ENCODE assay signal across 11 cellular contexts in the genomic region with DNA sequence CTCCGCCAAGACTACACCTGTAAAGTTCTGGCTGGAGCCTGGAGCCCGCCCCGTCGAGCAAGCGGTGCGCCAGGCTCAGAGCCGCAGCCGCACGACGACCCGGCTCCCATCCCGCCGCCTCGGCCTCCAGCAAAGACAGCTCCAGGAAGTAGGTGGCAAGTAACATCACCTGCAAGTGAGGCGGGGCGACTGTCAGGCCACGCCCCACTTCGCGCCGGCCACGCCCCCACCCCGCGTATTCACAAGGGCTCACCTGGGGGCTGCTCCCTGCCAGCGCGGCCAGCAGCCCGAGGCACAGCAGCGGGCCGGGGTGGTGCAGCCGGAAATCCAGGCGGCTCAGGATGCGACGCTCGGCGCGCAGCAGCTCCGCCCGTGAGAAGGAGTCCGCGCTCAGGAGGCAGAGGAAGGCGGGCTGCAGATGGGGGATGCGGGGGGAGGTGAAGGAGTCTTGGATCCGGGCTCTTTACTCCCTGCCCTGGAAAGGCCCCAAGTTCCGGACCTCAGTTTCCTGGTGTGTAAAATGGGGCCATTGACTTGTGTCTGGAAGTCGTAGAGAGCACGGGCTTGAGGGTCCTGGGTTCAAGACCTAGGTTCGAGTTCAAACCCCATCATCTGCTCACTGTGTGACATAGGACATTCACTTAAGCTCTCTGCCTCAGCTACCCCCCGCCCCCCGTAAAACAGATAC. TPM values are rescaled to one million over a fixed set of nuclear protein-coding genes. Genes with fewer than 3 reads are reported as not detected.
DNase-seq lines count a peak whose midpoint lies in the region; ATAC-seq lines count a peak whose summit lies in the region.
"Had no signal": no experiment of that assay in that cellular context is flagged by ENCODE, and none has a peak within 500 bp of the region (broad histone marks: within the 10 kb centered on the region; RNA-seq: fewer than 3 reads in every experiment).

No MANE protein-coding gene starts in this region.

- CTCF ChIA-PET in activated CD8-positive, alpha-beta T cell treated with anti-CD3 and anti-CD28 coated beads, Interleukin-2, amount 10 ng/mL, durations not matched to agents 7 days and 5 days (lab: Charles Lee), result interaction anchor here (1.0 to 1.5 kb wide), 2 partner anchors 78 to 84 kb away, joined by 3 to 4 read pairs; no protein-coding TSS in a partner anchor

- H3K36me3 Mint-ChIP-seq in activated CD8-positive, alpha-beta T cell treated with anti-CD3 and anti-CD28 coated beads, Interleukin-2, amount 10 ng/mL, durations not matched to agents 7 days and 5 days (ENCODE audit: low read depth), result peaks cover 3% of the 10 kb centered on the region

- POLR2A ChIA-PET in activated CD8-positive, alpha-beta T cell treated with anti-CD3 and anti-CD28 coated beads, Interleukin-2, amount 10 ng/mL, durations not matched to agents 7 days and 5 days (lab: Charles Lee), result no interaction called here

- ATAC-seq in activated CD8-positive, alpha-beta T cell treated with anti-CD3 and anti-CD28 coated beads, Interleukin-2, amount 10 ng/mL, durations not matched to agents 7 days and 5 days, result peak; percentile 36
- ATAC-seq: natural killer cell treated with Interleukin-12 subunit alpha and Interleukin-12 subunit beta and Interleukin-15 and Interleukin-18, amount 100 ng/mL, for 72 hours had no signal

- H3K27ac Mint-ChIP-seq in activated CD8-positive, alpha-beta T cell treated with anti-CD3 and anti-CD28 coated beads, Interleukin-2, amount 10 ng/mL, durations not matched to agents 7 days and 5 days, result no peak overlapping the region
- H3K27ac Mint-ChIP-seq: natural killer cell treated with Interleukin-12 subunit alpha and Interleukin-12 subunit beta and Interleukin-15 and Interleukin-18, amount 100 ng/mL, for 72 hours had no signal

- peaks cover 54% of the 10 kb centered on the region for H3K27me3 Mint-ChIP-seq in activated CD8-positive, alpha-beta T cell treated with anti-CD3 and anti-CD28 coated beads, Interleukin-2, amount 10 ng/mL, durations not matched to agents 7 days and 5 days (ENCODE audit: low read depth)

- peak; percentile 33 for DNase-seq in stimulated activated CD4-positive, alpha-beta T cell treated with anti-CD3 and anti-CD28 coated beads, Interleukin-1b, Interleukin-23, amount 100 ng/mL, for 48 hours
- DNase-seq in stimulated activated CD4-positive, alpha-beta T cell treated with anti-CD3 and anti-CD28 coated beads, Interleukin-12 subunit alpha, Interleukin-12 subunit beta, amount 100 ng/mL, for 4 hours, result no peak
- DNase-seq in activated CD8-positive, alpha-beta T cell treated with anti-CD3 and anti-CD28 coated beads, Interleukin-2, amount 10 ng/mL, durations not matched to agents 7 days and 5 days, result peak; percentile 42
- DNase-seq in iPS-NIHi11 (ENCODE audit: low spot score) (peak; percentile 88), NCI-H82 treated with DMSO at 0.1 percent for 48 hours (lab: John Stamatoyannopoulos, UW; ENCODE audit: unreplicated experiment) (no peak), NCI-H2107 (lab: John Stamatoyannopoulos, UW) (no peak), retina (no peak), NCI-H1092 treated with DMSO at 0.1 percent for 48 hours (lab: John Stamatoyannopoulos, UW) (no peak)
- DNase-seq: amygdala, NCI-H1048 had no signal

- H3K4me3 Mint-ChIP-seq in activated CD8-positive, alpha-beta T cell treated with anti-CD3 and anti-CD28 coated beads, Interleukin-2, amount 10 ng/mL, durations not matched to agents 7 days and 5 days, result no peak overlapping the region
- H3K4me3 Mint-ChIP-seq: natural killer cell treated with Interleukin-12 subunit alpha and Interleukin-12 subunit beta and Interleukin-15 and Interleukin-18, amount 100 ng/mL, for 72 hours had no signal

- H3K4me1 Mint-ChIP-seq in activated CD8-positive, alpha-beta T cell treated with anti-CD3 and anti-CD28 coated beads, Interleukin-2, amount 10 ng/mL, durations not matched to agents 7 days and 5 days (ENCODE audit: low read depth), result peaks cover 10% of the 10 kb centered on the region

- H3K9me3 Mint-ChIP-seq in activated CD8-positive, alpha-beta T cell treated with anti-CD3 and anti-CD28 coated beads, Interleukin-2, amount 10 ng/mL, durations not matched to agents 7 days and 5 days (ENCODE audit: insufficient read depth), result no peaks in the 10 kb centered on the region

RNA-seq across cellular contexts. Expression of a gene that starts 3.2 kb away (rescaled TPM):
- under 1 TPM; 0.39 to 0.68 TPM for total RNA-seq in activated CD8-positive, alpha-beta T cell treated with anti-CD3 and anti-CD28 coated beads, Interleukin-2, amount 10 ng/mL, durations not matched to agents 7 days and 5 days

RNA-seq across cellular contexts. Expression of a gene that starts 5.1 kb away (rescaled TPM):
- not detected for total RNA-seq in activated CD8-positive, alpha-beta T cell treated with anti-CD3 and anti-CD28 coated beads, Interleukin-2, amount 10 ng/mL, durations not matched to agents 7 days and 5 days
- total RNA-seq: natural killer cell treated with Interleukin-12 subunit alpha and Interleukin-12 subunit beta and Interleukin-15 and Interleukin-18, amount 100 ng/mL, for 72 hours had no signal

RNA-seq across cellular contexts. Expression of a gene that starts 32.1 kb away (rescaled TPM):
- total RNA-seq in activated CD8-positive, alpha-beta T cell treated with anti-CD3 and anti-CD28 coated beads, Interleukin-2, amount 10 ng/mL, durations not matched to agents 7 days and 5 days, result 10 to 100 TPM; 16.2 to 18.4 TPM

Comparison
In these comparisons a context has a peak if more than half of its experiments do, and no peak if none do; other contexts are left out.
1. DNase-seq: peak in stimulated activated CD4-positive, alpha-beta T cell treated with anti-CD3 and anti-CD28 coated beads, Interleukin-1b, Interleukin-23, amount 100 ng/mL, for 48 hours (single experiment), activated CD8-positive, alpha-beta T cell treated with anti-CD3 and anti-CD28 coated beads, Interleukin-2, amount 10 ng/mL, durations not matched to agents 7 days and 5 days (single experiment) and iPS-NIHi11 (single experiment); none in stimulated activated CD4-positive, alpha-beta T cell treated with anti-CD3 and anti-CD28 coated beads, Interleukin-12 subunit alpha, Interleukin-12 subunit beta, amount 100 ng/mL, for 4 hours (single experiment), NCI-H82 treated with DMSO at 0.1 percent for 48 hours (single experiment), NCI-H2107 (single experiment), retina (single experiment) and NCI-H1092 treated with DMSO at 0.1 percent for 48 hours (single experiment).